In genomic region chr14:104135904-104136471, GRCh38 we compare ENCODE assay signal across 1 cellular context.
TF ChIP-seq lines count a peak whose summit lies in the region.

No MANE protein-coding gene starts in this region.

TF ChIP-seq in HepG2, 621 proteins besides CTCF, POLR2A, EP300 and RAD21:
- no peak for TF ChIP-seq KDM5B (CRISPR knock-in tag; IDR thresholded peaks at IDR 0.05; ENCODE audit: borderline replicate concordance)
- TF ChIP-seq KDM1A (CRISPR knock-in tag; IDR thresholded peaks at IDR 0.05), result no peak
- TF ChIP-seq NRL (CRISPR knock-in tag; IDR thresholded peaks at IDR 0.05; ENCODE audit: borderline replicate concordance), result no peak
- TF ChIP-seq ZNF446 (CRISPR knock-in tag; IDR thresholded peaks at IDR 0.05), result no peak
- TF ChIP-seq KLF6 (CRISPR knock-in tag; IDR thresholded peaks at IDR 0.05), result no peak
- no peak for TF ChIP-seq ARNT2 (CRISPR knock-in tag; IDR thresholded peaks at IDR 0.05; ENCODE audit: low read depth)
- TF ChIP-seq, protein P1, sequence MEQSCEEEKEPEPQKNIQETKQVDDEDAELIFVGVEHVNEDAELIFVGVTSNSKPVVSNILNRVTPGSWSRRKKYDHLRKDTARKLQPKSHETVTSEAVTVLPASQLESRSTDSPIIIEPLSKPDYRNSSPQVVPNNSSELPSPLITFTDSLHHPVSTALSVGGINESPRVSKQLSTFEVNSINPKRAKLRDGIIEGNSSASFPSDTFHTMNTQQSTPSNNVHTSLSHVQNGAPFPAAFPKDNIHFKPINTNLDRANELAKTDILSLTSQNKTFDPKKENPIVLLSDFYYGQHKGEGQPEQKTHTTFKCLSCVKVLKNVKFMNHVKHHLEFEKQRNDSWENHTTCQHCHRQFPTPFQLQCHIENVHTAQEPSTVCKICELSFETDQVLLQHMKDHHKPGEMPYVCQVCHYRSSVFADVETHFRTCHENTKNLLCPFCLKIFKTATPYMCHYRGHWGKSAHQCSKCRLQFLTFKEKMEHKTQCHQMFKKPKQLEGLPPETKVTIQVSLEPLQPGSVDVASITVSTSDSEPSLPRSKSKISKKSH (CRISPR knock-in tag; IDR thresholded peaks at IDR 0.05; ENCODE audit: borderline replicate concordance), result no peak
- no peak for TF ChIP-seq POLR2G (IDR thresholded peaks at IDR 0.05; ENCODE audit: low read depth, low read length)
- no peak for TF ChIP-seq NR1H2 (CRISPR knock-in tag; IDR thresholded peaks at IDR 0.05; ENCODE audit: borderline replicate concordance, low read depth)
- TF ChIP-seq JDP2 (CRISPR knock-in tag; IDR thresholded peaks at IDR 0.05; ENCODE audit: borderline replicate concordance), result no peak
- no peak for TF ChIP-seq SIN3A (IDR thresholded peaks at IDR 0.05; ENCODE audit: borderline replicate concordance, low read depth, low read length)
- TF ChIP-seq ZNF761 (CRISPR knock-in tag; conservative IDR thresholded peaks at IDR 0.05), result no peak
- TF ChIP-seq TBX3 (IDR thresholded peaks at IDR 0.05; ENCODE audit: borderline replicate concordance), result no peak
- TF ChIP-seq, protein P2, sequence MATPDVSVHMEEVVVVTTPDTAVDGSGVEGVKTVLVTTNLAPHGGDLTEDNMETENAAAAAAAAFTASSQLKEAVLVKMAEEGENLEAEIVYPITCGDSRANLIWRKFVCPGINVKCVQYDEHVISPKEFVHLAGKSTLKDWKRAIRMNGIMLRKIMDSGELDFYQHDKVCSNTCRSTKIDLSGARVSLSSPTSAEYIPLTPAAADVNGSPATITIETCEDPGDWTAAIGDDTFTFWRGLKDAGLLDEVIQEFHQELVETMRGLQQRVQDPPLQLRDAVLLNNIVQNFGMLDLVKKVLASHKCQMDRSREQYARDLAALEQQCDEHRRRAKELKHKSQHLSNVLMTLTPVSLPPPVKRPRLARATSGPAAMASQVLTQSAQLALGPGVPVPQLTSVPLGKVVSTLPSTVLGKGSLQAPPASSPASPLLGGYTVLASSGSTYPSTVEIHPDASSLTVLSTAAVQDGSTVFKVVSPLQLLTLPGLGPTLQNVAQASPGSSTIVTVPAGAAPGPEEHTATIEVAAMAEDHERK (CRISPR knock-in tag; IDR thresholded peaks at IDR 0.05; ENCODE audit: low read depth), result no peak
